9 cellular contexts compared by ENCODE assay signal in genomic region chr1:12276225-12276624, GRCh38. TPM values are rescaled to one million over a fixed set of nuclear protein-coding genes. Genes with fewer than 3 reads are reported as not detected.
A peak's percentile ranks its signal among the peaks of the same experiment; 100 is the strongest.
DNase-seq lines count a peak whose midpoint lies in the region; ATAC-seq and TF ChIP-seq lines count a peak whose summit lies in the region.
"Had no signal": no experiment of that assay in that cellular context is flagged by ENCODE, and none has a peak within 500 bp of the region (broad histone marks: within the 10 kb centered on the region; RNA-seq: fewer than 3 reads in every experiment).

No MANE protein-coding gene starts in this region.

- intact Hi-C loops in activated CD4-positive, alpha-beta T cell treated with anti-CD3 and anti-CD28 coated beads for 36 hours (cut with DNase I, micrococcal nuclease): no loop called here
- intact Hi-C loops in thyroid gland (cut with DNase I): no loop called here

- TF ChIP-seq CTCF in WTC11 (IDR thresholded peaks at IDR 0.05) (peak; percentile 60), thyroid gland (IDR thresholded peaks at IDR 0.05) (peak in 2 of 6 experiments; percentile 27 to 34)

- no peaks in the 10 kb centered on the region for H3K27me3 ChIP-seq in thyroid gland

- H3K4me3 ChIP-seq in thyroid gland (replicated peaks in 1 of 3): no peak overlapping the region

- H3K27ac ChIP-seq in thyroid gland: no peak overlapping the region

- H3K27me3 Mint-ChIP-seq in activated CD4-positive, alpha-beta T cell treated with anti-CD3 and anti-CD28 coated beads for 36 hours: no peaks in the 10 kb centered on the region
- H3K27me3 Mint-ChIP-seq in activated CD4-positive, alpha-beta T cell treated with anti-CD3 and anti-CD28 coated beads, Interleukin-2, amount 10 ng/mL, durations not matched to agents 7 days and 5 days: no peaks in the 10 kb centered on the region
- no peaks in the 10 kb centered on the region for H3K27me3 Mint-ChIP-seq in WTC11 (ENCODE audit: low read depth)
- H3K27me3 Mint-ChIP-seq in natural killer cell treated with Interleukin-12 subunit alpha and Interleukin-12 subunit beta and Interleukin-15 and Interleukin-18, amount 100 ng/mL, for 72 hours: no peaks in the 10 kb centered on the region

- ATAC-seq in activated CD4-positive, alpha-beta T cell treated with anti-CD3 and anti-CD28 coated beads for 36 hours: no peak
- peak; percentile 90 for ATAC-seq in WTC11
- ATAC-seq in natural killer cell treated with Interleukin-12 subunit alpha and Interleukin-12 subunit beta and Interleukin-15 and Interleukin-18, amount 100 ng/mL, for 72 hours: no peak
- ATAC-seq in GM19395 (IDR thresholded peaks at IDR 0.05; ENCODE audit: unreplicated experiment): no peak

- TF ChIP-seq POLR2A in thyroid gland (IDR thresholded peaks at IDR 0.05): no peak

- H3K4me3 Mint-ChIP-seq in activated CD4-positive, alpha-beta T cell treated with anti-CD3 and anti-CD28 coated beads for 36 hours: no peak overlapping the region
- H3K4me3 Mint-ChIP-seq in activated CD4-positive, alpha-beta T cell treated with anti-CD3 and anti-CD28 coated beads, Interleukin-2, amount 10 ng/mL, durations not matched to agents 7 days and 5 days: no peak overlapping the region
- no peak overlapping the region for H3K4me3 Mint-ChIP-seq in WTC11
- H3K4me3 Mint-ChIP-seq in natural killer cell treated with Interleukin-12 subunit alpha and Interleukin-12 subunit beta and Interleukin-15 and Interleukin-18, amount 100 ng/mL, for 72 hours: no peak overlapping the region

- H3K36me3 ChIP-seq in thyroid gland: peaks cover 47 to 67% of the 10 kb centered on the region in 2 donors

- H3K9me3 ChIP-seq in thyroid gland: no peaks in the 10 kb centered on the region

- 76 to 86% methylated on average over 7 of the region's 7 CpGs for WGBS in thyroid gland, 2 donors

- no peaks in the 10 kb centered on the region for H3K9me3 Mint-ChIP-seq in activated CD4-positive, alpha-beta T cell treated with anti-CD3 and anti-CD28 coated beads for 36 hours (ENCODE audit: low read depth)
- no peaks in the 10 kb centered on the region for H3K9me3 Mint-ChIP-seq in activated CD4-positive, alpha-beta T cell treated with anti-CD3 and anti-CD28 coated beads, Interleukin-2, amount 10 ng/mL, durations not matched to agents 7 days and 5 days
- no peaks in the 10 kb centered on the region for H3K9me3 Mint-ChIP-seq in WTC11
- H3K9me3 Mint-ChIP-seq in natural killer cell treated with Interleukin-12 subunit alpha and Interleukin-12 subunit beta and Interleukin-15 and Interleukin-18, amount 100 ng/mL, for 72 hours: no peaks in the 10 kb centered on the region

- no peaks in the 10 kb centered on the region for H3K4me1 Mint-ChIP-seq in activated CD4-positive, alpha-beta T cell treated with anti-CD3 and anti-CD28 coated beads for 36 hours
- H3K4me1 Mint-ChIP-seq in activated CD4-positive, alpha-beta T cell treated with anti-CD3 and anti-CD28 coated beads, Interleukin-2, amount 10 ng/mL, durations not matched to agents 7 days and 5 days: no peaks in the 10 kb centered on the region
- H3K4me1 Mint-ChIP-seq in WTC11: peaks cover 6% of the 10 kb centered on the region
- H3K4me1 Mint-ChIP-seq in natural killer cell treated with Interleukin-12 subunit alpha and Interleukin-12 subunit beta and Interleukin-15 and Interleukin-18, amount 100 ng/mL, for 72 hours (ENCODE audit: low read depth in 2 of 2): no peaks in the 10 kb centered on the region

- POLR2A ChIA-PET in activated CD4-positive, alpha-beta T cell treated with anti-CD3 and anti-CD28 coated beads for 36 hours (lab: Charles Lee): interaction anchor here (1.0 kb wide), 1 partner anchor 152 kb away, joined by 3 read pairs; no protein-coding TSS in a partner anchor
- POLR2A ChIA-PET in activated CD4-positive, alpha-beta T cell treated with anti-CD3 and anti-CD28 coated beads, Interleukin-2, amount 10 ng/mL, durations not matched to agents 7 days and 5 days (lab: Charles Lee): no interaction called here
- POLR2A ChIA-PET in WTC11 (lab: Charles Lee): no interaction called here

- H3K36me3 Mint-ChIP-seq in activated CD4-positive, alpha-beta T cell treated with anti-CD3 and anti-CD28 coated beads for 36 hours (ENCODE audit: low read depth): peaks cover 48% of the 10 kb centered on the region
- H3K36me3 Mint-ChIP-seq in activated CD4-positive, alpha-beta T cell treated with anti-CD3 and anti-CD28 coated beads, Interleukin-2, amount 10 ng/mL, durations not matched to agents 7 days and 5 days (ENCODE audit: low read depth): peaks cover 54% of the 10 kb centered on the region
- peaks cover 42% of the 10 kb centered on the region for H3K36me3 Mint-ChIP-seq in WTC11
- peaks cover 37% of the 10 kb centered on the region for H3K36me3 Mint-ChIP-seq in natural killer cell treated with Interleukin-12 subunit alpha and Interleukin-12 subunit beta and Interleukin-15 and Interleukin-18, amount 100 ng/mL, for 72 hours

- DNase-seq in activated CD4-positive, alpha-beta T cell treated with anti-CD3 and anti-CD28 coated beads for 36 hours: peak; percentile 9
- DNase-seq in activated CD4-positive, alpha-beta T cell treated with anti-CD3 and anti-CD28 coated beads, Interleukin-2, amount 10 ng/mL, durations not matched to agents 7 days and 5 days: no peak
- peak; percentile 62 for DNase-seq in WTC11 (ENCODE audit: low spot score)
- peak; percentile 46 for DNase-seq in iPS DF 4.7 (ENCODE audit: extremely low read depth, low spot score)
- DNase-seq in thyroid gland: peak; percentile 10 to 11
- DNase-seq in natural killer cell treated with Interleukin-12 subunit alpha and Interleukin-12 subunit beta and Interleukin-15 and Interleukin-18, amount 100 ng/mL, for 72 hours (ENCODE audit: low spot score): no peak
- no peak for DNase-seq in A172 (ENCODE audit: low spot score)
- DNase-seq: Calu3 had no signal

- H3K4me1 ChIP-seq in thyroid gland: no peaks in the 10 kb centered on the region

- CTCF ChIA-PET in activated CD4-positive, alpha-beta T cell treated with anti-CD3 and anti-CD28 coated beads for 36 hours (lab: Charles Lee): interaction anchor here (0.6 to 1.9 kb wide), 14 partner anchors 11 to 568 kb away, joined by 3 to 16 read pairs (median 4); no protein-coding TSS in a partner anchor
- CTCF ChIA-PET in activated CD4-positive, alpha-beta T cell treated with anti-CD3 and anti-CD28 coated beads, Interleukin-2, amount 10 ng/mL, durations not matched to agents 7 days and 5 days (lab: Charles Lee): interaction anchor here (0.8 to 2.1 kb wide), 10 partner anchors 10 to 383 kb away, joined by 3 to 5 read pairs (median 4); partner anchors contain the start of genes DHRS3 and VPS13D
- CTCF ChIA-PET in WTC11 (lab: Charles Lee): interaction anchor here (0.6 to 5.0 kb wide), 58 partner anchors 10 to 488 kb away, joined by 3 to 62 read pairs (median 6); partner anchors contain the start of gene DHRS3

- H3K27ac Mint-ChIP-seq in activated CD4-positive, alpha-beta T cell treated with anti-CD3 and anti-CD28 coated beads for 36 hours: no peak overlapping the region
- no peak overlapping the region for H3K27ac Mint-ChIP-seq in activated CD4-positive, alpha-beta T cell treated with anti-CD3 and anti-CD28 coated beads, Interleukin-2, amount 10 ng/mL, durations not matched to agents 7 days and 5 days
- H3K27ac Mint-ChIP-seq in WTC11: 0 out of 2 replicates have a peak overlapping the region, but pooled peaks have one; percentile 11
- H3K27ac Mint-ChIP-seq in natural killer cell treated with Interleukin-12 subunit alpha and Interleukin-12 subunit beta and Interleukin-15 and Interleukin-18, amount 100 ng/mL, for 72 hours: no peak overlapping the region

TF ChIP-seq in WTC11, 78 proteins besides CTCF, POLR2A, EP300 and RAD21 (continues in another document):
- TF ChIP-seq GRHL2 (CRISPR knock-in tag; IDR thresholded peaks at IDR 0.05; ENCODE audit: insufficient replicate concordance, severe bottlenecking) (no peak), PREB (CRISPR knock-in tag; IDR thresholded peaks at IDR 0.05; ENCODE audit: borderline replicate concordance) (no peak), ATF2 (CRISPR knock-in tag; IDR thresholded peaks at IDR 0.05; ENCODE audit: borderline replicate concordance, low read depth) (no peak)

RNA-seq across cellular contexts. Expression of gene VPS13D, which starts 46.4 kb away (rescaled TPM):
- 10 to 100 TPM; 20.6 to 22.9 TPM for total RNA-seq in activated CD4-positive, alpha-beta T cell treated with anti-CD3 and anti-CD28 coated beads for 36 hours
- total RNA-seq in activated CD4-positive, alpha-beta T cell treated with anti-CD3 and anti-CD28 coated beads, Interleukin-2, amount 10 ng/mL, durations not matched to agents 7 days and 5 days: 10 to 100 TPM; 34.0 to 41.9 TPM
- total RNA-seq in WTC11 (2021) (22.1 to 29.0 TPM (median 27.5 TPM) in 3 replicates), thyroid gland (100 to 1,000 TPM; 137 to 238 (median 191) TPM)
- total RNA-seq in natural killer cell treated with Interleukin-12 subunit alpha and Interleukin-12 subunit beta and Interleukin-15 and Interleukin-18, amount 100 ng/mL, for 72 hours: 10 to 100 TPM; 41.8 to 71.7 TPM
- total RNA-seq in A172 (2014; rRNA removed; shearing (Covaris generic)): 5.8 and 6.8 TPM in 2 replicates

Comparison
In these comparisons a context has a peak if more than half of its experiments do, and no peak if none do; other contexts are left out.
1. DNase-seq: peak in activated CD4-positive, alpha-beta T cell treated with anti-CD3 and anti-CD28 coated beads for 36 hours (single experiment), WTC11 (single experiment), iPS DF 4.7 (single experiment) and thyroid gland (2 of 2); none in activated CD4-positive, alpha-beta T cell treated with anti-CD3 and anti-CD28 coated beads, Interleukin-2, amount 10 ng/mL, durations not matched to agents 7 days and 5 days (single experiment), natural killer cell treated with Interleukin-12 subunit alpha and Interleukin-12 subunit beta and Interleukin-15 and Interleukin-18, amount 100 ng/mL, for 72 hours (single experiment) and A172 (single experiment).